Comparison of ENCODE assay signal across 8 cellular contexts in genomic region chr16:75566889-75567255, GRCh38. TPM values are rescaled to one million over a fixed set of nuclear protein-coding genes. Genes with fewer than 3 reads are reported as not detected.
DNase-seq lines count a peak whose midpoint lies in the region; TF ChIP-seq lines count a peak whose summit lies in the region.

No MANE protein-coding gene starts in this region.

- TF ChIP-seq CTCF in ascending aorta (IDR thresholded peaks at IDR 0.05): no peak

- H3K4me1 ChIP-seq in ascending aorta: peaks cover 10 to 53% of the 10 kb centered on the region in 2 donors

- intact Hi-C loops in ascending aorta (cut with DNase I): loop anchor here (1.0 to 5.0 kb wide), 4 partner anchors 11 to 80 kb away; partner anchors contain the start of genes ADAT1, KARS1, TERF2IP and TMEM231

- peak overlapping the region; percentile 65 to 82 for H3K27ac ChIP-seq in ascending aorta

- peaks cover 27 to 41% of the 10 kb centered on the region in 2 donors for H3K36me3 ChIP-seq in ascending aorta

- peak overlapping the region; percentile 93 to 96 for H3K4me3 ChIP-seq in ascending aorta

- DNase-seq in activated effector memory CD4-positive, alpha-beta T cell treated with anti-CD3 and anti-CD28 coated beads, Interleukin-2, amount 50 U/mL, for 16 hours: peak; percentile 73
- DNase-seq in activated effector memory CD4-positive, alpha-beta T cell treated with Interleukin-2 at 50 U/mL for 16 hours: no peak
- DNase-seq in Kasumi-1 (lab: John Stamatoyannopoulos, UW): peak; percentile 4 to 26
- peak in 1 of 2 donors; percentile 64 for DNase-seq in ascending aorta (ENCODE audit: low spot score in 2 of 2)
- peak; percentile 15 for DNase-seq in iris pigment epithelial cell (ENCODE audit: low read depth)
- DNase-seq in stimulated activated naive CD4-positive, alpha-beta T cell treated with Interleukin-2 at 50 U/mL for 16 hours (lab: John Stamatoyannopoulos, UW): peak; percentile 12
- no peak for DNase-seq in cerebellar nuclear complex (lab: John Stamatoyannopoulos, UW)
- DNase-seq in islet precursor cell: no peak

- H3K27me3 ChIP-seq in ascending aorta: no peaks in the 10 kb centered on the region

- H3K9me3 ChIP-seq in ascending aorta: no peaks in the 10 kb centered on the region

RNA-seq across cellular contexts. Expression of gene GABARAPL2, which starts 0.7 kb away (rescaled TPM):
- total RNA-seq in ascending aorta: 56.1 TPM

RNA-seq across cellular contexts. Expression of gene TMEM231, which starts 10.8 kb away (rescaled TPM):
- total RNA-seq in ascending aorta: 59.9 TPM

RNA-seq across cellular contexts. Expression of gene CHST5, which starts 31.0 kb away (rescaled TPM):
- not detected for total RNA-seq in ascending aorta

RNA-seq across cellular contexts. Expression of gene ADAT1, which starts 56.2 kb away (rescaled TPM):
- 21.2 TPM for total RNA-seq in ascending aorta

Comparison
In these comparisons a context has a peak if more than half of its experiments do, and no peak if none do; other contexts are left out.
1. DNase-seq: peak in activated effector memory CD4-positive, alpha-beta T cell treated with anti-CD3 and anti-CD28 coated beads, Interleukin-2, amount 50 U/mL, for 16 hours (single experiment), Kasumi-1 (2 of 2), iris pigment epithelial cell (single experiment) and stimulated activated naive CD4-positive, alpha-beta T cell treated with Interleukin-2 at 50 U/mL for 16 hours (single experiment); none in activated effector memory CD4-positive, alpha-beta T cell treated with Interleukin-2 at 50 U/mL for 16 hours (single experiment), cerebellar nuclear complex (0 of 2) and islet precursor cell (single experiment).